In genomic region chr1:40060351-40060750, GRCh38 we compare ENCODE assay signal across 11 cellular contexts. TPM values are rescaled to one million over a fixed set of nuclear protein-coding genes. Genes with fewer than 3 reads are reported as not detected.
A peak's percentile ranks its signal among the peaks of the same experiment; 100 is the strongest.
DNase-seq lines count a peak whose midpoint lies in the region; ATAC-seq, FAIRE-seq and TF ChIP-seq lines count a peak whose summit lies in the region.
"Had no signal": no experiment of that assay in that cellular context is flagged by ENCODE, and none has a peak within 500 bp of the region (broad histone marks: within the 10 kb centered on the region; RNA-seq: fewer than 3 reads in every experiment).

No MANE protein-coding gene starts in this region.

- 98% methylated on average over 3 of the region's 3 CpGs for WGBS in HepG2 (ENCODE audit: low lambda C conversion rate)
- WGBS in tibial nerve, 2 donors: 57 to 69% methylated on average over 3 of the region's 3 CpGs

- intact Hi-C loops in HepG2 (cut with micrococcal nuclease; ENCODE audit: unreplicated experiment): no loop called here

- POLR2A ChIA-PET in activated CD8-positive, alpha-beta T cell treated with anti-CD3 and anti-CD28 coated beads, Interleukin-2, amount 10 ng/mL, durations not matched to agents 7 days and 5 days (lab: Charles Lee): interaction anchor here (0.7 to 4.5 kb wide), 3 partner anchors 10 to 103 kb away, joined by 3 to 47 read pairs (median 4); partner anchors contain the start of gene CAP1
- POLR2A ChIA-PET in HepG2 (lab: Yijun Ruan, JAX): no interaction called here

- no peak overlapping the region for H2AFZ ChIP-seq in HepG2 (ENCODE audit: low read length)

- peak overlapping the region; percentile 90 for H3K27ac Mint-ChIP-seq in activated naive CD4-positive, alpha-beta T cell treated with anti-CD3 and anti-CD28 coated beads, Interleukin-2, amount 50 U/mL, for 24 hours
- H3K27ac Mint-ChIP-seq in activated CD8-positive, alpha-beta T cell treated with anti-CD3 and anti-CD28 coated beads, Interleukin-2, amount 10 ng/mL, durations not matched to agents 7 days and 5 days: peak overlapping the region; percentile 90

- H3K36me3 ChIP-seq in HepG2 (replicated peaks in 1 of 2; ENCODE audit: control insufficient read depth in 1 of 2, insufficient read depth in 2 of 2, low read length in 2 of 2): peaks cover 22 to 48% of the 10 kb centered on the region in 2 experiments
- peaks cover 0 to 63% (median 11%) of the 10 kb centered on the region in 3 donors for H3K36me3 ChIP-seq in tibial nerve
- H3K36me3 ChIP-seq: BE2C had no signal

- H3K9ac ChIP-seq in HepG2 (ENCODE audit: insufficient read depth, low read depth, low read length): no peak overlapping the region

- TF ChIP-seq EP300 in HepG2 (IDR thresholded peaks at IDR 0.05; ENCODE audit: low read depth in 2 of 2, low read length in 2 of 2) (no peak), HepG2 (CRISPR knock-in tag; IDR thresholded peaks at IDR 0.05; ENCODE audit: borderline replicate concordance) (no peak), tibial nerve (IDR thresholded peaks at IDR 0.05) (no peak)

- H3K4me3 ChIP-seq in HepG2 (replicated peaks in 1 of 3; ENCODE audit: insufficient read depth in 1 of 3, low read depth in 2 of 3, low read length in 3 of 3) (no peak overlapping the region), tibial nerve (no peak overlapping the region)

- no peak for ATAC-seq in activated CD8-positive, alpha-beta T cell treated with anti-CD3 and anti-CD28 coated beads, Interleukin-2, amount 10 ng/mL, durations not matched to agents 7 days and 5 days
- ATAC-seq in HepG2: no peak
- ATAC-seq in HG03280 (IDR thresholded peaks at IDR 0.05; ENCODE audit: unreplicated experiment): no peak

- H3K27ac ChIP-seq in HepG2 (ENCODE audit: extremely low read length, insufficient read depth, low read length) (peak overlapping the region; percentile 60), tibial nerve (peak overlapping the region in 3 of 4 donors; percentile 50 to 67 (median 53))

- TF ChIP-seq POLR2A in HepG2 (IDR thresholded peaks at IDR 0.05; ENCODE audit: insufficient read depth in 1 of 2, low read depth in 2 of 2, low read length in 2 of 2) (no peak), tibial nerve (IDR thresholded peaks at IDR 0.05) (no peak)

- no peak for FAIRE-seq in HepG2 (lab: Jason Lieb, UNC)

- CTCF ChIA-PET in activated CD8-positive, alpha-beta T cell treated with anti-CD3 and anti-CD28 coated beads, Interleukin-2, amount 10 ng/mL, durations not matched to agents 7 days and 5 days (lab: Charles Lee): interaction anchor here (0.6 to 2.8 kb wide), 14 partner anchors 9 to 344 kb away, joined by 3 to 18 read pairs (median 4); partner anchors contain the start of gene CAP1
- CTCF ChIA-PET in HepG2 (lab: Yijun Ruan, JAX; ENCODE audit: low intra/inter-chr PET ratio, low total read pairs): no interaction called here

- H3K9me3 Mint-ChIP-seq in activated naive CD4-positive, alpha-beta T cell treated with anti-CD3 and anti-CD28 coated beads, Interleukin-2, amount 50 U/mL, for 24 hours: no peaks in the 10 kb centered on the region
- H3K9me3 Mint-ChIP-seq in activated CD8-positive, alpha-beta T cell treated with anti-CD3 and anti-CD28 coated beads, Interleukin-2, amount 10 ng/mL, durations not matched to agents 7 days and 5 days (ENCODE audit: insufficient read depth): no peaks in the 10 kb centered on the region

- H3K4me3 Mint-ChIP-seq in activated naive CD4-positive, alpha-beta T cell treated with anti-CD3 and anti-CD28 coated beads, Interleukin-2, amount 50 U/mL, for 24 hours: peak overlapping the region; percentile 82
- peak overlapping the region; percentile 67 for H3K4me3 Mint-ChIP-seq in activated CD8-positive, alpha-beta T cell treated with anti-CD3 and anti-CD28 coated beads, Interleukin-2, amount 10 ng/mL, durations not matched to agents 7 days and 5 days

- no peaks in the 10 kb centered on the region for H3K27me3 Mint-ChIP-seq in activated naive CD4-positive, alpha-beta T cell treated with anti-CD3 and anti-CD28 coated beads, Interleukin-2, amount 50 U/mL, for 24 hours
- no peaks in the 10 kb centered on the region for H3K27me3 Mint-ChIP-seq in activated CD8-positive, alpha-beta T cell treated with anti-CD3 and anti-CD28 coated beads, Interleukin-2, amount 10 ng/mL, durations not matched to agents 7 days and 5 days (ENCODE audit: low read depth)

- H3K9me3 ChIP-seq in HepG2 (ENCODE audit: low read length): no peaks in the 10 kb centered on the region
- H3K9me3 ChIP-seq in tibial nerve: no peaks in the 10 kb centered on the region
- H3K9me3 ChIP-seq: BE2C had no signal

- peaks cover 96% of the 10 kb centered on the region for H3K4me1 Mint-ChIP-seq in activated naive CD4-positive, alpha-beta T cell treated with anti-CD3 and anti-CD28 coated beads, Interleukin-2, amount 50 U/mL, for 24 hours
- peaks cover 87% of the 10 kb centered on the region for H3K4me1 Mint-ChIP-seq in activated CD8-positive, alpha-beta T cell treated with anti-CD3 and anti-CD28 coated beads, Interleukin-2, amount 10 ng/mL, durations not matched to agents 7 days and 5 days (ENCODE audit: low read depth)

- peaks cover 25% of the 10 kb centered on the region for H4K20me1 ChIP-seq in HepG2 (ENCODE audit: insufficient read depth, low read length)

- no peak for TF ChIP-seq CTCF in HepG2 (CRISPR knock-in tag; IDR thresholded peaks at IDR 0.05)
- no peak for TF ChIP-seq CTCF in tibial nerve (IDR thresholded peaks at IDR 0.05)

- TF ChIP-seq RAD21 in HepG2 (CRISPR knock-in tag; IDR thresholded peaks at IDR 0.05): no peak

- no peak overlapping the region for H3K4me2 ChIP-seq in HepG2 (ENCODE audit: low read depth, low read length)

- peaks cover 29% of the 10 kb centered on the region for H3K79me2 ChIP-seq in HepG2 (ENCODE audit: insufficient read depth, low read length)

- peaks cover 42% of the 10 kb centered on the region for H3K36me3 Mint-ChIP-seq in activated naive CD4-positive, alpha-beta T cell treated with anti-CD3 and anti-CD28 coated beads, Interleukin-2, amount 50 U/mL, for 24 hours
- H3K36me3 Mint-ChIP-seq in activated CD8-positive, alpha-beta T cell treated with anti-CD3 and anti-CD28 coated beads, Interleukin-2, amount 10 ng/mL, durations not matched to agents 7 days and 5 days (ENCODE audit: low read depth): peaks cover 88% of the 10 kb centered on the region

- peaks cover 52% of the 10 kb centered on the region for H3K4me1 ChIP-seq in HepG2 (ENCODE audit: insufficient read depth, low read length)
- H3K4me1 ChIP-seq in tibial nerve: peaks cover 0 to 73% (median 48%) of the 10 kb centered on the region in 4 donors
- H3K4me1 ChIP-seq: BE2C had no signal

- no TSS peak for BruUV-seq in HepG2 (replicated peaks; lab: Mats Ljungman, UMichigan)

- no peaks in the 10 kb centered on the region for H3K27me3 ChIP-seq in HepG2 (ENCODE audit: control insufficient read depth in 1 of 2, insufficient read depth in 2 of 2, low read length in 2 of 2)
- no peaks in the 10 kb centered on the region for H3K27me3 ChIP-seq in tibial nerve
- H3K27me3 ChIP-seq: BE2C had no signal

- in situ Hi-C loops in HepG2 (cut with HindIII; ENCODE audit: extremely low pct_ligation_motif_present, low pct_unique_long_range_greater_than_20kb): no loop called here

- no peak for DNase-seq in activated naive CD4-positive, alpha-beta T cell treated with anti-CD3 and anti-CD28 coated beads, Interleukin-2, amount 50 U/mL, for 16 hours
- DNase-seq in activated CD8-positive, alpha-beta T cell treated with anti-CD3 and anti-CD28 coated beads, Interleukin-2, amount 10 ng/mL, durations not matched to agents 7 days and 5 days: no peak
- DNase-seq in HepG2 (ENCODE audit: low spot score) (no peak), tibial nerve (ENCODE audit: low spot score in 2 of 2) (no peak), COLO829 (ENCODE audit: low spot score) (no peak), NCI-H510A (lab: John Stamatoyannopoulos, UW) (no peak)
- DNase-seq: BE2C, kidney glomerular epithelial cell, NCI-H774 had no signal

RNA-seq across cellular contexts. Expression of gene CAP1, which starts 19.8 kb away (rescaled TPM):
- total RNA-seq in activated CD8-positive, alpha-beta T cell treated with anti-CD3 and anti-CD28 coated beads, Interleukin-2, amount 10 ng/mL, durations not matched to agents 7 days and 5 days: 100 to 1,000 TPM; 805 to 847 TPM
- total RNA-seq in HepG2 (2016; rRNA removed; fragmentation: Illumina TruSeq; extraction: Trizol) (174 and 228 TPM in 2 replicates), tibial nerve (100 to 1,000 TPM; 210 to 281 (median 227) TPM)
- 20.2 and 22.6 TPM in 2 replicates for total RNA-seq in HepG2 (2016; cell fraction: cytosol; rRNA removed; fragmentation: Illumina TruSeq; extraction: Trizol; ENCODE audit: low read depth)
- 168 and 225 TPM in 2 replicates for total RNA-seq in HepG2 (2016; cell fraction: insoluble cytoplasmic fraction; rRNA removed; fragmentation: Illumina TruSeq; extraction: Trizol)
- 60.4 and 63.8 TPM in 2 replicates for total RNA-seq in HepG2 (2016; cell fraction: membrane; rRNA removed; fragmentation: Illumina TruSeq; extraction: Trizol)
- total RNA-seq in HepG2 (2016; cell fraction: nucleus; rRNA removed; fragmentation: Illumina TruSeq; extraction: Trizol): 78.4 and 78.5 TPM in 2 replicates
- polyA plus RNA-seq in HepG2 (2011; rRNA removed): 166 and 195 TPM in 2 replicates
- 133 and 166 TPM in 2 replicates for polyA plus RNA-seq in HepG2 (2011; cell fraction: cytosol; rRNA removed)
- 60.0 and 61.0 TPM in 2 replicates for polyA plus RNA-seq in HepG2 (2011; cell fraction: nucleus; rRNA removed)
- 141 and 150 TPM in 2 replicates for polyA plus RNA-seq in HepG2 (2012)
- 19.7 and 20.6 TPM in 2 replicates for polyA plus RNA-seq in HepG2 (2016; cell fraction: cytosol; fragmentation: Illumina TruSeq; extraction: Trizol; ENCODE audit: low read depth)
- polyA plus RNA-seq in HepG2 (2016; cell fraction: insoluble cytoplasmic fraction; fragmentation: Illumina TruSeq; extraction: Trizol; ENCODE audit: low read depth): 216 and 228 TPM in 2 replicates
- polyA plus RNA-seq in HepG2 (2016; cell fraction: membrane; fragmentation: Illumina TruSeq; extraction: Trizol; ENCODE audit: low read depth): 43.3 and 46.3 TPM in 2 replicates
- polyA plus RNA-seq in HepG2 (2016; cell fraction: nucleus; fragmentation: Illumina TruSeq; extraction: Trizol; ENCODE audit: insufficient read depth, low read depth): 84.0 and 90.0 TPM in 2 replicates
- polyA minus RNA-seq in HepG2 (2011; rRNA and poly(A)+ RNA removed; ENCODE audit: low replicate concordance): 144 and 148 TPM in 2 replicates
- polyA minus RNA-seq in HepG2 (2011; cell fraction: cytosol; rRNA and poly(A)+ RNA removed): 105 and 109 TPM in 2 replicates
- 77.9 and 90.9 TPM in 2 replicates for polyA minus RNA-seq in HepG2 (2011; cell fraction: nucleus; rRNA and poly(A)+ RNA removed)

RNA-seq across cellular contexts. Expression of gene PPT1, which starts 36.7 kb away (rescaled TPM):
- 10 to 100 TPM; 81.1 to 84.6 TPM for total RNA-seq in activated CD8-positive, alpha-beta T cell treated with anti-CD3 and anti-CD28 coated beads, Interleukin-2, amount 10 ng/mL, durations not matched to agents 7 days and 5 days
- 79.5 and 129 TPM in 2 replicates for total RNA-seq in HepG2 (2016; rRNA removed; fragmentation: Illumina TruSeq; extraction: Trizol)
- total RNA-seq in HepG2 (2016; cell fraction: cytosol; rRNA removed; fragmentation: Illumina TruSeq; extraction: Trizol; ENCODE audit: low read depth): 9.2 and 11.5 TPM in 2 replicates
- total RNA-seq in HepG2 (2016; cell fraction: insoluble cytoplasmic fraction; rRNA removed; fragmentation: Illumina TruSeq; extraction: Trizol): 76.9 and 130 TPM in 2 replicates
- 47.3 and 53.7 TPM in 2 replicates for total RNA-seq in HepG2 (2016; cell fraction: membrane; rRNA removed; fragmentation: Illumina TruSeq; extraction: Trizol)
- total RNA-seq in HepG2 (2016; cell fraction: nucleus; rRNA removed; fragmentation: Illumina TruSeq; extraction: Trizol): 127 and 140 TPM in 2 replicates
- polyA plus RNA-seq in HepG2 (2011; rRNA removed): 113 and 129 TPM in 2 replicates
- 81.0 and 93.7 TPM in 2 replicates for polyA plus RNA-seq in HepG2 (2011; cell fraction: cytosol; rRNA removed)
- polyA plus RNA-seq in HepG2 (2011; cell fraction: nucleus; rRNA removed): 24.9 and 26.4 TPM in 2 replicates
- polyA plus RNA-seq in HepG2 (2012): 106 and 123 TPM in 2 replicates
- polyA plus RNA-seq in HepG2 (2016; cell fraction: cytosol; fragmentation: Illumina TruSeq; extraction: Trizol; ENCODE audit: low read depth): 17.3 and 18.8 TPM in 2 replicates
- polyA plus RNA-seq in HepG2 (2016; cell fraction: insoluble cytoplasmic fraction; fragmentation: Illumina TruSeq; extraction: Trizol; ENCODE audit: low read depth): 101 TPM in 2 replicates
- 41.9 and 44.4 TPM in 2 replicates for polyA plus RNA-seq in HepG2 (2016; cell fraction: membrane; fragmentation: Illumina TruSeq; extraction: Trizol; ENCODE audit: low read depth)
- polyA plus RNA-seq in HepG2 (2016; cell fraction: nucleus; fragmentation: Illumina TruSeq; extraction: Trizol; ENCODE audit: insufficient read depth, low read depth): 202 and 210 TPM in 2 replicates
- 107 and 205 TPM in 2 replicates for polyA minus RNA-seq in HepG2 (2011; rRNA and poly(A)+ RNA removed; ENCODE audit: low replicate concordance)
- 54.3 and 56.6 TPM in 2 replicates for polyA minus RNA-seq in HepG2 (2011; cell fraction: cytosol; rRNA and poly(A)+ RNA removed)
- polyA minus RNA-seq in HepG2 (2011; cell fraction: nucleus; rRNA and poly(A)+ RNA removed): 25.0 and 25.7 TPM in 2 replicates
- total RNA-seq in tibial nerve: 10 to 100 TPM; 52.8 to 88.5 (median 58.7) TPM
